ENCODE assay signal across 11 cellular contexts in the genomic region with DNA sequence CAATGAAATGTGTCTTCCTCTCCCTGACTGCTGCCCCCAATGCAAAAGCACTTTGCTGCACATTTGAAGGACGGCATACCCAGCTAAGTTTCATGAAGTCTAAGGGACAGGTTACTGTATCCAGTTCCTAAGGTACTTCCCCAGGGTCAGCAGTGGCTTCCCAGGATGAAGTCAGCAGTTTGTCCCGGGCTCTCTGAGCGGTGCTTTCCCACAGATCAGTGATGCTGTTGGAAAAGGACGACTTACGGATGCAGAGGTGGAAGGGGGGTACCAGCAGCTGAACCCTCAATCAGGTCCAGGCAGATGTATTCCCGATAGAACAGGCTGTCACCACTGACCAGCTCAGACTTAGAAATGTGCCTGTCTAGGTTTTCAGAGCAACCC.
DNase-seq lines count a peak whose midpoint lies in the region; ATAC-seq, FAIRE-seq and TF ChIP-seq lines count a peak whose summit lies in the region.
"Had no signal": no experiment of that assay in that cellular context is flagged by ENCODE, and none has a peak within 500 bp of the region (broad histone marks: within the 10 kb centered on the region; RNA-seq: fewer than 3 reads in every experiment).

No MANE protein-coding gene starts in this region.

- no peak overlapping the region for H2BK12ac ChIP-seq in neuronal stem cell (ENCODE audit: low read length)

- H3K18ac ChIP-seq in neuronal stem cell (ENCODE audit: low read length) = no peak overlapping the region

- peak overlapping the region; percentile 65 for H3K4me3 ChIP-seq in AG10803 (ENCODE audit: low read length)
- H3K4me3 ChIP-seq in foreskin fibroblast (ENCODE audit: low read depth in 1 of 2, low read length in 2 of 2) = peak overlapping the region; percentile 61 to 67
- peak overlapping the region; percentile 70 to 77 for H3K4me3 ChIP-seq in neuronal stem cell (ENCODE audit: low read length in 2 of 2)

- DNase-seq in AG10803 (ENCODE audit: low read depth) = no peak
- DNase-seq in RCC 7860 (ENCODE audit: low spot score) = peak; percentile 27
- no peak for DNase-seq in foreskin fibroblast
- no peak for DNase-seq in neuronal stem cell (ENCODE audit: low spot score)
- DNase-seq in NCI-H526 (lab: John Stamatoyannopoulos, UW) = no peak
- DNase-seq: CD4-positive, CD25-positive, alpha-beta regulatory T cell; NCI-H2081 had no signal

- no peak overlapping the region for H4K8ac ChIP-seq in neuronal stem cell (ENCODE audit: low read depth, low read length)

- peak overlapping the region; percentile 81 for H2AFZ ChIP-seq in neuronal stem cell (ENCODE audit: low read length)

- no peak overlapping the region for H4K91ac ChIP-seq in neuronal stem cell (ENCODE audit: low read depth, low read length, poor library complexity)

- H3K9me3 ChIP-seq in neuronal stem cell (replicated peaks in 1 of 2; ENCODE audit: control insufficient read depth in 2 of 2, insufficient read depth in 1 of 2, low read depth in 1 of 2, low read length in 2 of 2) = no peaks in the 10 kb centered on the region
- H3K9me3 ChIP-seq: neutrophil had no signal

- H3K23ac ChIP-seq in neuronal stem cell (ENCODE audit: low read depth, low read length, poor library complexity) = no peak overlapping the region

- no peak overlapping the region for H2AK5ac ChIP-seq in neuronal stem cell (ENCODE audit: low read depth, low read length)

- H2BK5ac ChIP-seq in neuronal stem cell (ENCODE audit: low read length) = no peak overlapping the region

- no peaks in the 10 kb centered on the region for H3K27me3 ChIP-seq in neuronal stem cell (ENCODE audit: control insufficient read depth in 3 of 3, insufficient read depth in 3 of 3, low read depth in 1 of 3, low read length in 3 of 3)

- no peak overlapping the region for H3K14ac ChIP-seq in neuronal stem cell (ENCODE audit: low read length)

- H3K4me2 ChIP-seq in neuronal stem cell (ENCODE audit: insufficient read depth, low read length, poor library complexity, severe bottlenecking) = peak overlapping the region; percentile 78

- H3K79me1 ChIP-seq in neuronal stem cell (ENCODE audit: low read depth, low read length) = peaks cover 8% of the 10 kb centered on the region

- no peak for TF ChIP-seq CTCF in AG10803 (conservative IDR thresholded peaks at IDR 0.05; ENCODE audit: low read length)
- TF ChIP-seq CTCF in foreskin fibroblast (IDR thresholded peaks at IDR 0.05; ENCODE audit: low read depth, low read length) = no peak

- no peak overlapping the region for H2BK120ac ChIP-seq in neuronal stem cell (ENCODE audit: low read depth, low read length)

- H2BK15ac ChIP-seq in neuronal stem cell (ENCODE audit: low read length) = no peak overlapping the region

- no CpG with 5 or more reads among the region's 6 CpGs for WGBS in neuronal stem cell (ENCODE audit: extremely low coverage in 2 of 2, insufficient read length in 2 of 2, insufficient replicate concordance in 1 of 2), 2 donors

- no peak for ATAC-seq in HG02981 (IDR thresholded peaks at IDR 0.05; ENCODE audit: unreplicated experiment)
- no peak for ATAC-seq in GM18502 (IDR thresholded peaks at IDR 0.05; ENCODE audit: poor library complexity, unreplicated experiment)
- no peak for ATAC-seq in HG03039 (IDR thresholded peaks at IDR 0.05; ENCODE audit: unreplicated experiment)

- peaks cover 0 to 23% of the 10 kb centered on the region in 2 donors for H3K36me3 ChIP-seq in neuronal stem cell (replicated peaks in 1 of 2; ENCODE audit: control insufficient read depth in 2 of 2, insufficient read depth in 2 of 2, low read length in 2 of 2)
- H3K36me3 ChIP-seq: neutrophil had no signal

- no peak for FAIRE-seq in RCC 7860 (lab: Jason Lieb, UNC)

- peaks cover 17 to 29% of the 10 kb centered on the region in 2 donors for H3K4me1 ChIP-seq in neuronal stem cell (ENCODE audit: control insufficient read depth in 2 of 2, insufficient read depth in 1 of 2, low read depth in 1 of 2, low read length in 2 of 2)

- H3K27ac ChIP-seq in neuronal stem cell (replicated peaks; ENCODE audit: low read length) = no peak overlapping the region
- H3K27ac ChIP-seq: neutrophil had no signal

- no peak overlapping the region for H3K9ac ChIP-seq in neuronal stem cell (ENCODE audit: low read depth, low read length, poor library complexity)

- no peak overlapping the region for H3K4ac ChIP-seq in neuronal stem cell (ENCODE audit: low read length)
